In the genomic region with DNA sequence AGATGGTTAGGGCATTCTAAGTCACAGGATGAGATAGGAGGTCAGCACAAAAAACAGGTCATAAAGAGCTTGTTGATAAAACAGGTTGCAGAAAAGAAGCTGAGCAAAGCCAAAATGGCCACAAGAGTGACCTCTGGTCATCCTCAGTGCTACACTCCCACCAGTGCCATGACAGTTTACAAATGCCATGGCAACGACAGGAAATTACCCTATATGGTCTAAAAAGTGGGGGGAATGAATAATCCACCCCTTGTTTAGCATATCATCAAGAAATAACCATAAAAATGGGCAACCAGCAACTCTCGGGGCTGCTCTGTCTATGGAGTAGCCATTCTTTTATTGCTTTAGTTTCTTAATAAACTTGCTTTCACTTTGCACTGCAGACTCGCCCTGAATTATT, we compare ENCODE assay signal across 6 cellular contexts. TPM values are rescaled to one million over a fixed set of nuclear protein-coding genes. Genes with fewer than 3 reads are reported as not detected.
"Had no signal": no experiment of that assay in that cellular context is flagged by ENCODE, and none has a peak within 500 bp of the region (broad histone marks: within the 10 kb centered on the region; RNA-seq: fewer than 3 reads in every experiment).

No MANE protein-coding gene starts in this region.

RNA-seq across cellular contexts. Expression of a gene that starts 30.2 kb away (rescaled TPM):
- total RNA-seq: naive thymus-derived CD8-positive, alpha-beta T cell; natural killer cell treated with Interleukin-12 subunit alpha and Interleukin-12 subunit beta and Interleukin-15 and Interleukin-18, amount 100 ng/mL, for 72 hours; osteocyte; posterior vena cava; right atrium auricular region; sciatic nerve had no signal
- polyA plus RNA-seq: naive thymus-derived CD8-positive, alpha-beta T cell had no signal
